ENCODE assay signal across 14 cellular contexts in the genomic region with DNA sequence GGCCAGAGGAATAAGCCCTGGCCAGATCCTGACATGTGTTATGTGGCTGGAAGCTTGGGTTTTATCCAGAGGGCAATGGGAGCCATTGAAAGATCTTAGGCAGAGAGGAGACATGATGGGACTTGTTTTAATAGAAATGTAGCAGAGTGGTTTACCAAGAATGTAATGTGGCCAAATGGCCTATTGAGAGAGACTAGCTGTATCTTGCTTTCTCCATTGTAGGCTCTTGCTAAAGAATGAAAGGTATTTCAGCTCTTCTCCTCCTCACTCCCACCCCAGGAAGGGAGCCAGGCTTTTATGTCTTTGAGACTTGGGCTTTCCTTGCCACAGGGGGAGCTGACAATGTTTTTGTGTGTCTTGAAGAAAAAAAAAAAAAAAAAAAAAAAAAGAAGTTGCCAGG.
A peak's percentile ranks its signal among the peaks of the same experiment; 100 is the strongest.
DNase-seq lines count a peak whose midpoint lies in the region; ATAC-seq and TF ChIP-seq lines count a peak whose summit lies in the region.
"Had no signal": no experiment of that assay in that cellular context is flagged by ENCODE, and none has a peak within 500 bp of the region (broad histone marks: within the 10 kb centered on the region; RNA-seq: fewer than 3 reads in every experiment).

No MANE protein-coding gene starts in this region.

- no peak for ATAC-seq in left ventricle myocardium superior
- ATAC-seq in left cardiac atrium: no peak

- H3K36me3 Mint-ChIP-seq in nephron (ENCODE audit: low read depth): no peaks in the 10 kb centered on the region
- H3K36me3 Mint-ChIP-seq: naive B cell had no signal

- peak overlapping the region; percentile 86 for H3K27ac ChIP-seq in epithelial cell of prostate
- H3K27ac ChIP-seq: left ventricle myocardium inferior had no signal

- H3K9me3 ChIP-seq in NT2/D1 (ENCODE audit: insufficient read depth, low read length): peaks cover 30% of the 10 kb centered on the region

- H3K27me3 Mint-ChIP-seq in nephron (ENCODE audit: low read depth): peaks cover 12% of the 10 kb centered on the region

- peak overlapping the region; percentile 12 to 45 (median 43) for H3K27ac Mint-ChIP-seq in nephron
- H3K27ac Mint-ChIP-seq: naive B cell had no signal

- no peak for TF ChIP-seq CTCF in nephron (IDR thresholded peaks at IDR 0.05; ENCODE audit: unreplicated experiment in 3 of 3)
- no peak for TF ChIP-seq CTCF in GM20000 (IDR thresholded peaks at IDR 0.05; ENCODE audit: extremely low read depth, missing control alignments)

- H3K4me3 ChIP-seq in NT2/D1 (ENCODE audit: insufficient read length, low read depth): no peak overlapping the region
- H3K4me3 ChIP-seq: left ventricle myocardium inferior had no signal

- DNase-seq in DMS79 (lab: John Stamatoyannopoulos, UW) (peak; percentile 44), NT2/D1 (ENCODE audit: low read depth, low spot score) (peak; percentile 76), epithelial cell of prostate (ENCODE audit: low read depth, low spot score) (peak; percentile 75), NCI-H526 (lab: John Stamatoyannopoulos, UW) (no peak), left ventricle myocardium superior (no peak), GM20000 (ENCODE audit: low spot score) (no peak), left cardiac atrium (no peak)
- DNase-seq: activated CD4-positive, CD25-positive, alpha-beta regulatory T cell treated with anti-CD3 and anti-CD28 coated beads, Interleukin-2, amount 50 U/mL, for 72 hours; activated naive CD4-positive, alpha-beta T cell treated with anti-CD3 and anti-CD28 coated beads, Interleukin-2, amount 50 U/mL, for 16 hours; left ventricle myocardium inferior; naive B cell; NCI-H2081 treated with DMSO at 0.1 percent for 48 hours had no signal

- intact Hi-C loops in left ventricle myocardium superior (cut with micrococcal nuclease): no loop called here
- intact Hi-C loops in left cardiac atrium (cut with DNase I): no loop called here

- H3K36me3 ChIP-seq in NT2/D1 (ENCODE audit: insufficient read depth, insufficient read length, low read length): no peaks in the 10 kb centered on the region
- H3K36me3 ChIP-seq: left ventricle myocardium inferior had no signal

- H3K27me3 ChIP-seq in NT2/D1 (ENCODE audit: insufficient read depth, insufficient read length): no peaks in the 10 kb centered on the region

- no peak overlapping the region for H3K9ac ChIP-seq in NT2/D1 (ENCODE audit: insufficient read length, low read depth)

- H3K4me1 Mint-ChIP-seq in nephron: peaks cover 31% of the 10 kb centered on the region
- H3K4me1 Mint-ChIP-seq: central memory CD8-positive, alpha-beta T cell; naive B cell had no signal

- peaks cover 9% of the 10 kb centered on the region for H3K4me1 ChIP-seq in NT2/D1 (ENCODE audit: insufficient read depth, insufficient read length)
- H3K4me1 ChIP-seq: left ventricle myocardium inferior had no signal

- H3K9me3 Mint-ChIP-seq in nephron: no peaks in the 10 kb centered on the region
- H3K9me3 Mint-ChIP-seq: central memory CD8-positive, alpha-beta T cell had no signal

- H3K4me3 Mint-ChIP-seq in nephron: no peak overlapping the region
- H3K4me3 Mint-ChIP-seq: central memory CD8-positive, alpha-beta T cell had no signal

Comparison
In these comparisons a context has a peak if more than half of its experiments do, and no peak if none do; other contexts are left out.
1. DNase-seq: peak in DMS79 (single experiment), NT2/D1 (single experiment) and epithelial cell of prostate (single experiment); none in NCI-H526 (0 of 2), left ventricle myocardium superior (single experiment), GM20000 (single experiment) and left cardiac atrium (single experiment).